Comparison of ENCODE assay signal across 1 cellular context in genomic region chr10:49448924-49449323, GRCh38.
TF ChIP-seq lines count a peak whose summit lies in the region.

No MANE protein-coding gene starts in this region.

TF ChIP-seq in A549, 52 proteins besides CTCF, POLR2A, EP300 and RAD21 (continued from another document):
- TF ChIP-seq, protein P1, sequence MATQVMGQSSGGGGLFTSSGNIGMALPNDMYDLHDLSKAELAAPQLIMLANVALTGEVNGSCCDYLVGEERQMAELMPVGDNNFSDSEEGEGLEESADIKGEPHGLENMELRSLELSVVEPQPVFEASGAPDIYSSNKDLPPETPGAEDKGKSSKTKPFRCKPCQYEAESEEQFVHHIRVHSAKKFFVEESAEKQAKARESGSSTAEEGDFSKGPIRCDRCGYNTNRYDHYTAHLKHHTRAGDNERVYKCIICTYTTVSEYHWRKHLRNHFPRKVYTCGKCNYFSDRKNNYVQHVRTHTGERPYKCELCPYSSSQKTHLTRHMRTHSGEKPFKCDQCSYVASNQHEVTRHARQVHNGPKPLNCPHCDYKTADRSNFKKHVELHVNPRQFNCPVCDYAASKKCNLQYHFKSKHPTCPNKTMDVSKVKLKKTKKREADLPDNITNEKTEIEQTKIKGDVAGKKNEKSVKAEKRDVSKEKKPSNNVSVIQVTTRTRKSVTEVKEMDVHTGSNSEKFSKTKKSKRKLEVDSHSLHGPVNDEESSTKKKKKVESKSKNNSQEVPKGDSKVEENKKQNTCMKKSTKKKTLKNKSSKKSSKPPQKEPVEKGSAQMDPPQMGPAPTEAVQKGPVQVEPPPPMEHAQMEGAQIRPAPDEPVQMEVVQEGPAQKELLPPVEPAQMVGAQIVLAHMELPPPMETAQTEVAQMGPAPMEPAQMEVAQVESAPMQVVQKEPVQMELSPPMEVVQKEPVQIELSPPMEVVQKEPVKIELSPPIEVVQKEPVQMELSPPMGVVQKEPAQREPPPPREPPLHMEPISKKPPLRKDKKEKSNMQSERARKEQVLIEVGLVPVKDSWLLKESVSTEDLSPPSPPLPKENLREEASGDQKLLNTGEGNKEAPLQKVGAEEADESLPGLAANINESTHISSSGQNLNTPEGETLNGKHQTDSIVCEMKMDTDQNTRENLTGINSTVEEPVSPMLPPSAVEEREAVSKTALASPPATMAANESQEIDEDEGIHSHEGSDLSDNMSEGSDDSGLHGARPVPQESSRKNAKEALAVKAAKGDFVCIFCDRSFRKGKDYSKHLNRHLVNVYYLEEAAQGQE (IDR thresholded peaks at IDR 0.05), result no peak
- TF ChIP-seq ELK1 (IDR thresholded peaks at IDR 0.05; ENCODE audit: low read depth, low read length) (no peak), RNF2 (IDR thresholded peaks at IDR 0.05; ENCODE audit: borderline replicate concordance, low read depth) (no peak), ZFP36 (IDR thresholded peaks at IDR 0.05; ENCODE audit: borderline replicate concordance, partially characterized antibody) (peak; percentile 59), HOXB5 (CRISPR knock-in tag; IDR thresholded peaks at IDR 0.05) (no peak)
